14 cellular contexts compared by ENCODE assay signal in genomic region chr10:107971973-107972372, GRCh38.
A peak's percentile ranks its signal among the peaks of the same experiment; 100 is the strongest.
DNase-seq lines count a peak whose midpoint lies in the region; ATAC-seq and TF ChIP-seq lines count a peak whose summit lies in the region.
"Had no signal": no experiment of that assay in that cellular context is flagged by ENCODE, and none has a peak within 500 bp of the region (broad histone marks: within the 10 kb centered on the region; RNA-seq: fewer than 3 reads in every experiment).

No MANE protein-coding gene starts in this region.

- no peaks in the 10 kb centered on the region for H3K27me3 Mint-ChIP-seq in stimulated activated naive CD8-positive, alpha-beta T cell treated with anti-CD3 and anti-CD28 coated beads, Interleukin-15, amount 100 ng/mL, for 72 hours
- H3K27me3 Mint-ChIP-seq: activated CD4-positive, alpha-beta memory T cell treated with anti-CD3 and anti-CD28 coated beads for 36 hours had no signal

- TF ChIP-seq CTCF in AG04449 (IDR thresholded peaks at IDR 0.05; ENCODE audit: insufficient read depth, low read length, missing control alignments) (no peak), psoas muscle (IDR thresholded peaks at IDR 0.05) (no peak)

- no peaks in the 10 kb centered on the region for H3K4me1 ChIP-seq in psoas muscle
- H3K4me1 ChIP-seq: BLaER1, vagina had no signal

- no peak overlapping the region for H3K27ac ChIP-seq in psoas muscle
- H3K27ac ChIP-seq: BLaER1, vagina had no signal

- ATAC-seq in HG03432 (IDR thresholded peaks at IDR 0.05; ENCODE audit: unreplicated experiment) (no peak), psoas muscle (no peak), GM19328 (IDR thresholded peaks at IDR 0.05; ENCODE audit: unreplicated experiment) (no peak)
- ATAC-seq in stimulated activated naive CD8-positive, alpha-beta T cell treated with anti-CD3 and anti-CD28 coated beads, Interleukin-15, amount 100 ng/mL, for 72 hours = no peak
- ATAC-seq: left ventricle myocardium superior had no signal

- DNase-seq in AG04449 (ENCODE audit: low read depth, low spot score) = peak; percentile 61
- DNase-seq in HS-5 (ENCODE audit: low read depth) = peak; percentile 94
- peak; percentile 86 for DNase-seq in amniotic epithelial cell (ENCODE audit: low read depth)
- peak; percentile 17 for DNase-seq in iris pigment epithelial cell (ENCODE audit: low read depth)
- no peak for DNase-seq in psoas muscle
- DNase-seq in stimulated activated naive CD8-positive, alpha-beta T cell treated with anti-CD3 and anti-CD28 coated beads, Interleukin-15, amount 100 ng/mL, for 72 hours = no peak
- DNase-seq: activated CD4-positive, alpha-beta memory T cell treated with anti-CD3 and anti-CD28 coated beads for 36 hours; activated naive CD4-positive, alpha-beta T cell treated with Interleukin-2 at 50 U/mL for 16 hours; Karpas-422; left ventricle myocardium superior had no signal

- H3K4me3 ChIP-seq in AG04449 (ENCODE audit: low read depth, low read length) (no peak overlapping the region), psoas muscle (no peak overlapping the region)
- H3K4me3 ChIP-seq: BLaER1, vagina had no signal

- no peaks in the 10 kb centered on the region for H3K4me1 Mint-ChIP-seq in stimulated activated naive CD8-positive, alpha-beta T cell treated with anti-CD3 and anti-CD28 coated beads, Interleukin-15, amount 100 ng/mL, for 72 hours

- POLR2A ChIA-PET in AG04449 (lab: Yijun Ruan, JAX) = no interaction called here

- H3K27ac Mint-ChIP-seq in stimulated activated naive CD8-positive, alpha-beta T cell treated with anti-CD3 and anti-CD28 coated beads, Interleukin-15, amount 100 ng/mL, for 72 hours = no peak overlapping the region
- H3K27ac Mint-ChIP-seq: activated CD4-positive, alpha-beta memory T cell treated with anti-CD3 and anti-CD28 coated beads for 36 hours had no signal

- H3K9me3 Mint-ChIP-seq in stimulated activated naive CD8-positive, alpha-beta T cell treated with anti-CD3 and anti-CD28 coated beads, Interleukin-15, amount 100 ng/mL, for 72 hours = peaks cover 8 to 12% of the 10 kb centered on the region in 2 donors

- no peaks in the 10 kb centered on the region for H3K36me3 ChIP-seq in psoas muscle (ENCODE audit: insufficient read depth in 1 of 2, low read depth in 1 of 2)
- H3K36me3 ChIP-seq: BLaER1, vagina had no signal

- 47 to 57% (median 51%) methylated on average over 1 of the region's 1 CpG for WGBS in psoas muscle, 3 donors

- H3K4me3 Mint-ChIP-seq in stimulated activated naive CD8-positive, alpha-beta T cell treated with anti-CD3 and anti-CD28 coated beads, Interleukin-15, amount 100 ng/mL, for 72 hours = no peak overlapping the region
- H3K4me3 Mint-ChIP-seq: activated CD4-positive, alpha-beta memory T cell treated with anti-CD3 and anti-CD28 coated beads for 36 hours had no signal

- intact Hi-C loops in psoas muscle (cut with DNase I) = no loop called here

- CTCF ChIA-PET in AG04449 (lab: Yijun Ruan, JAX) = no interaction called here

- H3K27me3 ChIP-seq in psoas muscle (ENCODE audit: insufficient read depth in 3 of 3, low read length in 2 of 3) = no peaks in the 10 kb centered on the region
- H3K27me3 ChIP-seq: BLaER1, vagina had no signal

- H3K9me3 ChIP-seq in psoas muscle = peaks cover 3% of the 10 kb centered on the region
- H3K9me3 ChIP-seq: vagina had no signal

Comparison
In these comparisons a context has a peak if more than half of its experiments do, and no peak if none do; other contexts are left out.
1. DNase-seq: peak in AG04449 (single experiment), HS-5 (single experiment), amniotic epithelial cell (single experiment) and iris pigment epithelial cell (single experiment); none in psoas muscle (0 of 2) and stimulated activated naive CD8-positive, alpha-beta T cell treated with anti-CD3 and anti-CD28 coated beads, Interleukin-15, amount 100 ng/mL, for 72 hours (0 of 2).